Comparison of ENCODE assay signal across 8 cellular contexts in genomic region chr12:66688836-66689439, GRCh38. TPM values are rescaled to one million over a fixed set of nuclear protein-coding genes. Genes with fewer than 3 reads are reported as not detected.
A peak's percentile ranks its signal among the peaks of the same experiment; 100 is the strongest.
DNase-seq lines count a peak whose midpoint lies in the region; ATAC-seq and TF ChIP-seq lines count a peak whose summit lies in the region.

No MANE protein-coding gene starts in this region.

- H2BK15ac ChIP-seq in H9 (ENCODE audit: low read depth, low read length), result no peak overlapping the region

- H3K4me1 ChIP-seq in H9 (ENCODE audit: insufficient read depth, low read length), result peaks cover 5% of the 10 kb centered on the region; the same call in 1 of the 2 replicates
- no peaks in the 10 kb centered on the region for H3K4me1 ChIP-seq in mucosa of descending colon (ENCODE audit: low read depth)

- no peak overlapping the region for H3K4ac ChIP-seq in H9 (ENCODE audit: low read depth, low read length)

- no peak overlapping the region for H2BK20ac ChIP-seq in H9 (ENCODE audit: low read depth, low read length, poor library complexity, severe bottlenecking)

- whole genome bisulfite sequencing in H9 (ENCODE audit: extremely low coverage, insufficient read length, low lambda C conversion rate), result no CpG with 5 or more reads among the region's 8 CpGs

- intact Hi-C loops in mucosa of descending colon (cut with DNase I, micrococcal nuclease), result no loop called here
- intact Hi-C loops in activated T-helper 1 cell treated with anti-CD3 and anti-CD28 coated beads, Interleukin-12 subunit alpha, Interleukin-12 subunit beta, Interleukin-2, Interleukin-4 antibody, amounts not matched to agents 30 ng/mL and 10 ng/mL and 1 ng/mL, durations not matched to agents 14 hours and 24 hours and 36 hours (cut with micrococcal nuclease), result loop anchor here (1.0 kb wide), 1 partner anchor 172 kb away; no protein-coding TSS in a partner anchor

- ATAC-seq in effector memory CD8-positive, alpha-beta T cell (replicated peaks), result peak; percentile 54
- peak; percentile 60 for ATAC-seq in mucosa of descending colon

- no peak overlapping the region for H3K4me2 ChIP-seq in H9 (ENCODE audit: insufficient read depth, insufficient read length, low read length)

- H4K8ac ChIP-seq in H9 (replicated peaks; ENCODE audit: insufficient read length, low read depth, low read length), result no peak overlapping the region

- no peak overlapping the region for H2AK5ac ChIP-seq in H9 (ENCODE audit: insufficient read length, low read length)

- TF ChIP-seq CTCF in H9 (conservative IDR thresholded peaks at IDR 0.05) (peak; percentile 88), mucosa of descending colon (IDR thresholded peaks at IDR 0.05) (no peak)

- no peaks in the 10 kb centered on the region for H3K23me2 ChIP-seq in H9 (ENCODE audit: insufficient read length, low read depth, low read length, poor library complexity, severe bottlenecking)

- H3K18ac ChIP-seq in H9 (ENCODE audit: insufficient read length, low read depth, low read length), result no peak overlapping the region

- no peaks in the 10 kb centered on the region for H4K20me1 ChIP-seq in H9 (ENCODE audit: control insufficient read depth, insufficient read depth, insufficient read length)

- H3T11ph ChIP-seq in H9 (ENCODE audit: low read length), result no peak overlapping the region

- H4K91ac ChIP-seq in H9 (ENCODE audit: insufficient read length, low read depth, low read length), result no peak overlapping the region

- H2BK12ac ChIP-seq in H9 (ENCODE audit: insufficient read length, low read depth, low read length), result no peak overlapping the region

- no peak overlapping the region for H3K9ac ChIP-seq in H9 (ENCODE audit: extremely low read depth, insufficient read length, low read length)

- no peak overlapping the region for H3K14ac ChIP-seq in H9 (ENCODE audit: insufficient read depth, low read length)

- no peak overlapping the region for H2BK120ac ChIP-seq in H9 (ENCODE audit: low read depth, low read length, poor library complexity, severe bottlenecking)

- H3K9me3 ChIP-seq in H9 (ENCODE audit: control insufficient read depth, low read depth, low read length), result no peaks in the 10 kb centered on the region
- no peaks in the 10 kb centered on the region for H3K9me3 ChIP-seq in mucosa of descending colon

- no peaks in the 10 kb centered on the region for H3K27me3 ChIP-seq in H9 (ENCODE audit: insufficient read depth, low read length)

- no peak overlapping the region for H2BK5ac ChIP-seq in H9 (ENCODE audit: insufficient read length, low read length)

- no peaks in the 10 kb centered on the region; a peak in 1 of 7 replicates for H3K36me3 Mint-ChIP-seq in H9 (ENCODE audit: insufficient read depth in 1 of 3, low read depth in 3 of 3)
- no peaks in the 10 kb centered on the region for H3K36me3 Mint-ChIP-seq in effector memory CD8-positive, alpha-beta T cell (ENCODE audit: insufficient read depth)
- no peaks in the 10 kb centered on the region for H3K36me3 Mint-ChIP-seq in activated T-helper 1 cell treated with anti-CD3 and anti-CD28 coated beads, Interleukin-12 subunit alpha, Interleukin-12 subunit beta, Interleukin-2, Interleukin-4 antibody, amounts not matched to agents 30 ng/mL and 10 ng/mL and 1 ng/mL, durations not matched to agents 14 hours and 24 hours and 36 hours (ENCODE audit: low read depth)

- H3K4me3 Mint-ChIP-seq in H9, result no peak overlapping the region
- no peak overlapping the region for H3K4me3 Mint-ChIP-seq in effector memory CD8-positive, alpha-beta T cell
- H3K4me3 Mint-ChIP-seq in activated T-helper 1 cell treated with anti-CD3 and anti-CD28 coated beads, Interleukin-12 subunit alpha, Interleukin-12 subunit beta, Interleukin-2, Interleukin-4 antibody, amounts not matched to agents 30 ng/mL and 10 ng/mL and 1 ng/mL, durations not matched to agents 14 hours and 24 hours and 36 hours, result no peak overlapping the region

- H2AFZ ChIP-seq in H9 (ENCODE audit: low read length), result no peak overlapping the region

- peaks cover 22 to 33% of the 10 kb centered on the region in 2 experiments for H3K4me1 Mint-ChIP-seq in H9
- H3K4me1 Mint-ChIP-seq in effector memory CD8-positive, alpha-beta T cell (ENCODE audit: low read depth in 2 of 2), result no peaks in the 10 kb centered on the region
- no peaks in the 10 kb centered on the region for H3K4me1 Mint-ChIP-seq in activated T-helper 1 cell treated with anti-CD3 and anti-CD28 coated beads, Interleukin-12 subunit alpha, Interleukin-12 subunit beta, Interleukin-2, Interleukin-4 antibody, amounts not matched to agents 30 ng/mL and 10 ng/mL and 1 ng/mL, durations not matched to agents 14 hours and 24 hours and 36 hours (ENCODE audit: low read depth)

- H3K23ac ChIP-seq in H9 (ENCODE audit: insufficient read length, low read depth, low read length), result no peak overlapping the region

- H3K36me3 ChIP-seq in mucosa of descending colon (ENCODE audit: low read depth), result no peaks in the 10 kb centered on the region

- H3K27me3 Mint-ChIP-seq in H9 (ENCODE audit: low read depth), result no peaks in the 10 kb centered on the region
- H3K27me3 Mint-ChIP-seq in effector memory CD8-positive, alpha-beta T cell, result peaks cover 24 to 27% of the 10 kb centered on the region in 2 donors
- H3K27me3 Mint-ChIP-seq in activated T-helper 1 cell treated with anti-CD3 and anti-CD28 coated beads, Interleukin-12 subunit alpha, Interleukin-12 subunit beta, Interleukin-2, Interleukin-4 antibody, amounts not matched to agents 30 ng/mL and 10 ng/mL and 1 ng/mL, durations not matched to agents 14 hours and 24 hours and 36 hours (ENCODE audit: insufficient read depth), result peaks cover 4% of the 10 kb centered on the region

- DNase-seq in DMS79 treated with DMSO at 0.1 percent for 48 hours (lab: John Stamatoyannopoulos, UW) (peak; percentile 10), DMS79 (lab: John Stamatoyannopoulos, UW) (no peak), H9 (peak; percentile 92), NAMALWA (ENCODE audit: low spot score) (peak; percentile 82), SW480 (ENCODE audit: low spot score) (peak; percentile 67), mucosa of descending colon (peak in 2 of 3 donors; percentile 26 to 33)
- peak; percentile 3 to 14 (median 6) for DNase-seq in effector memory CD8-positive, alpha-beta T cell
- DNase-seq in activated T-helper 1 cell treated with anti-CD3 and anti-CD28 coated beads, Interleukin-12 subunit alpha, Interleukin-12 subunit beta, Interleukin-2, Interleukin-4 antibody, amounts not matched to agents 30 ng/mL and 10 ng/mL and 1 ng/mL, durations not matched to agents 14 hours and 24 hours and 36 hours (ENCODE audit: low spot score), result no peak

- H3K79me2 ChIP-seq in H9 (ENCODE audit: insufficient read depth, low read length), result no peaks in the 10 kb centered on the region

- H4K5ac ChIP-seq in H9 (ENCODE audit: insufficient read length, low read depth, low read length), result no peak overlapping the region

- H3K79me1 ChIP-seq in H9 (ENCODE audit: insufficient read depth, low read depth, low read length, poor library complexity, severe bottlenecking), result no peaks in the 10 kb centered on the region

- H3K4me3 ChIP-seq in mucosa of descending colon, result no peak overlapping the region

- no peak overlapping the region for H3K56ac ChIP-seq in H9 (ENCODE audit: insufficient read length, low read depth, low read length)

- no peak overlapping the region for H3K27ac ChIP-seq in H9 (ENCODE audit: insufficient read length, low read depth, low read length)

- no peaks in the 10 kb centered on the region; a peak in 1 of 5 replicates for H3K9me3 Mint-ChIP-seq in H9
- no peaks in the 10 kb centered on the region for H3K9me3 Mint-ChIP-seq in effector memory CD8-positive, alpha-beta T cell
- no peaks in the 10 kb centered on the region for H3K9me3 Mint-ChIP-seq in activated T-helper 1 cell treated with anti-CD3 and anti-CD28 coated beads, Interleukin-12 subunit alpha, Interleukin-12 subunit beta, Interleukin-2, Interleukin-4 antibody, amounts not matched to agents 30 ng/mL and 10 ng/mL and 1 ng/mL, durations not matched to agents 14 hours and 24 hours and 36 hours

- no peak overlapping the region; a peak in 2 of 7 replicates for H3K27ac Mint-ChIP-seq in H9
- H3K27ac Mint-ChIP-seq in effector memory CD8-positive, alpha-beta T cell, result no peak overlapping the region
- no peak overlapping the region for H3K27ac Mint-ChIP-seq in activated T-helper 1 cell treated with anti-CD3 and anti-CD28 coated beads, Interleukin-12 subunit alpha, Interleukin-12 subunit beta, Interleukin-2, Interleukin-4 antibody, amounts not matched to agents 30 ng/mL and 10 ng/mL and 1 ng/mL, durations not matched to agents 14 hours and 24 hours and 36 hours

RNA-seq across cellular contexts. Expression of gene GRIP1, which starts 10.1 kb away (rescaled TPM):
- 16.5 and 19.5 TPM in 2 replicates for total RNA-seq in H9 (2021)
- total RNA-seq in mucosa of descending colon, result 10 to 100 TPM in 2 of 3 donors, 1 to 10 TPM in 1; 6.6 to 22.8 (median 12.8) TPM
- total RNA-seq in activated T-helper 1 cell treated with anti-CD3 and anti-CD28 coated beads, Interleukin-12 subunit alpha, Interleukin-12 subunit beta, Interleukin-2, Interleukin-4 antibody, amounts not matched to agents 30 ng/mL and 10 ng/mL and 1 ng/mL, durations not matched to agents 14 hours and 24 hours and 36 hours, result 0.64 TPM in 1 of 2 replicates, not detected in the other

Comparison
In these comparisons a context has a peak if more than half of its experiments do, and no peak if none do; other contexts are left out.
1. DNase-seq: peak in DMS79 treated with DMSO at 0.1 percent for 48 hours (single experiment), H9 (single experiment), NAMALWA (single experiment), SW480 (single experiment), effector memory CD8-positive, alpha-beta T cell (3 of 3) and mucosa of descending colon (2 of 3); none in DMS79 (single experiment) and activated T-helper 1 cell treated with anti-CD3 and anti-CD28 coated beads, Interleukin-12 subunit alpha, Interleukin-12 subunit beta, Interleukin-2, Interleukin-4 antibody, amounts not matched to agents 30 ng/mL and 10 ng/mL and 1 ng/mL, durations not matched to agents 14 hours and 24 hours and 36 hours (single experiment).